In the genomic region with DNA sequence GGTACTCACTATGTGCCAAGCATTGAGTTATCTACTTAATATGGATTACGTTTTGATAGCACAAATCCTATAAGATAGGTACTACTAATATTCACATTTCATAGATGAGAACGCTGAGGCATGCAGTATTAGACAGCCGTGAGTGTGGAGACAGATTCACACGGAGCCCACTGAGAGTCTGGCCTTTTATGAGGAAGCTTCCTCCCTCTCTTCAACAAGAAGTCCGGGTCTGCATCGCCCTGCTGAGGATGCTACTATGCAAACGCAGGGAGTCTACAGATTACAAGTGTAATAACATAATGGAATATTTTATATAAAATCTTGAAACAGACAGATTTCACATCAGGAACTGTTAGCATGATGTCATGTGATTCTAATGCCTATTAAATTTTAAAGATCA, we compare ENCODE assay signal across 14 cellular contexts.
A peak's percentile ranks its signal among the peaks of the same experiment; 100 is the strongest.
DNase-seq lines count a peak whose midpoint lies in the region; ATAC-seq, FAIRE-seq and TF ChIP-seq lines count a peak whose summit lies in the region.
"Had no signal": no experiment of that assay in that cellular context is flagged by ENCODE, and none has a peak within 500 bp of the region (broad histone marks: within the 10 kb centered on the region; RNA-seq: fewer than 3 reads in every experiment).

No MANE protein-coding gene starts in this region.

- H3K27ac ChIP-seq in H9 (ENCODE audit: insufficient read length, low read depth, low read length) (no peak overlapping the region), keratinocyte (ENCODE audit: control insufficient read depth, insufficient read depth, low read length) (no peak overlapping the region), skin epidermis (peak overlapping the region in 15 of 21 experiments; percentile 47 to 86 (median 78))

- H3K79me2 ChIP-seq in H9 (ENCODE audit: insufficient read depth, low read length): no peaks in the 10 kb centered on the region
- H3K79me2 ChIP-seq in keratinocyte (ENCODE audit: control insufficient read depth, insufficient read depth, low read length): no peaks in the 10 kb centered on the region

- H3K36me3 ChIP-seq in keratinocyte (ENCODE audit: control insufficient read depth in 2 of 2, extremely low read depth in 1 of 2, insufficient read depth in 2 of 2, low read length in 2 of 2): no peaks in the 10 kb centered on the region

- H3K4me3 ChIP-seq in keratinocyte (ENCODE audit: control insufficient read depth in 2 of 3, extremely low read depth in 1 of 3, insufficient read depth in 2 of 3, low read depth in 1 of 3, low read length in 3 of 3) (no peak overlapping the region), skin epidermis (peak overlapping the region in 4 of 7 experiments; percentile 12 to 39 (median 24))

- no peak overlapping the region for H2BK5ac ChIP-seq in H9 (ENCODE audit: insufficient read length, low read length)

- H3K23ac ChIP-seq in H9 (ENCODE audit: insufficient read length, low read depth, low read length): no peak overlapping the region

- no peak overlapping the region for H2BK120ac ChIP-seq in H9 (ENCODE audit: low read depth, low read length, poor library complexity, severe bottlenecking)

- dilution Hi-C loops in keratinocyte (cut with MboI; ENCODE audit: extremely low pct_ligation_motif_present, low sequenced_read_pairs): no loop called here

- H3K9ac ChIP-seq in H9 (ENCODE audit: extremely low read depth, insufficient read length, low read length) (no peak overlapping the region), keratinocyte (ENCODE audit: control insufficient read depth, extremely low read depth, insufficient read depth, low read length) (no peak overlapping the region)

- H3K36me3 Mint-ChIP-seq in H9 (ENCODE audit: insufficient read depth in 1 of 3, low read depth in 3 of 3): no peaks in the 10 kb centered on the region
- H3K36me3 Mint-ChIP-seq in MCF 10A (ENCODE audit: insufficient read depth, unreplicated experiment): no peaks in the 10 kb centered on the region
- H3K36me3 Mint-ChIP-seq: stimulated activated naive B cell treated with anti-CD40 and anti-IgM and Interleukin-4, amounts not matched to agents 10 μg/mL and 1 μg/mL and 100 μg/mL, for 72 hours had no signal

- no peak overlapping the region for H3T11ph ChIP-seq in H9 (ENCODE audit: low read length)

- no peak overlapping the region for H2BK20ac ChIP-seq in H9 (ENCODE audit: low read depth, low read length, poor library complexity, severe bottlenecking)

- H2BK15ac ChIP-seq in H9 (ENCODE audit: low read depth, low read length): no peak overlapping the region

- H3K27me3 Mint-ChIP-seq in H9 (ENCODE audit: low read depth) (peaks cover 23% of the 10 kb centered on the region), MCF 10A (ENCODE audit: insufficient read depth, unreplicated experiment) (no peaks in the 10 kb centered on the region)

- H3K27me3 ChIP-seq in H9 (ENCODE audit: insufficient read depth, low read length) (no peaks in the 10 kb centered on the region), keratinocyte (ENCODE audit: control insufficient read depth, extremely low read depth, insufficient read depth, low read length) (no peaks in the 10 kb centered on the region)

- H3K4ac ChIP-seq in H9 (ENCODE audit: low read depth, low read length): no peak overlapping the region

- TSS peak; percentile 66 for BruUV-seq in MCF 10A (replicated peaks; lab: Mats Ljungman, UMichigan)

- H3K4me1 Mint-ChIP-seq in H9: peaks cover 10 to 13% of the 10 kb centered on the region in 2 experiments
- H3K4me1 Mint-ChIP-seq in MCF 10A (ENCODE audit: insufficient read depth, unreplicated experiment): peaks cover 29% of the 10 kb centered on the region

- CTCF ChIA-PET in MCF 10A (lab: Yijun Ruan, JAX): interaction anchor here (1.1 to 1.4 kb wide), 2 partner anchors 57 to 514 kb away, joined by 3 to 4 read pairs; no protein-coding TSS in a partner anchor

- no peak overlapping the region for H4K91ac ChIP-seq in H9 (ENCODE audit: insufficient read length, low read depth, low read length)

- no peaks in the 10 kb centered on the region for H3K9me3 Mint-ChIP-seq in H9
- no peaks in the 10 kb centered on the region for H3K9me3 Mint-ChIP-seq in MCF 10A (ENCODE audit: unreplicated experiment)

- no peaks in the 10 kb centered on the region for H3K79me1 ChIP-seq in H9 (ENCODE audit: insufficient read depth, low read depth, low read length, poor library complexity, severe bottlenecking)

- H3K4me2 ChIP-seq in H9 (ENCODE audit: insufficient read depth, insufficient read length, low read length) (peak overlapping the region; percentile 95), keratinocyte (ENCODE audit: control insufficient read depth, extremely low read depth, insufficient read depth, low read depth, low read length) (peak overlapping the region; percentile 87)

- no peak overlapping the region for H3K14ac ChIP-seq in H9 (ENCODE audit: insufficient read depth, low read length)

- H3K9me3 ChIP-seq in H9 (ENCODE audit: control insufficient read depth, low read depth, low read length) (no peaks in the 10 kb centered on the region), keratinocyte (ENCODE audit: control insufficient read depth, low read depth, low read length) (no peaks in the 10 kb centered on the region)

- TF ChIP-seq CTCF in H9 (conservative IDR thresholded peaks at IDR 0.05) (no peak), MCF 10A (IDR thresholded peaks at IDR 0.05; ENCODE audit: unreplicated experiment) (no peak), keratinocyte (optimal IDR thresholded peaks at IDR 0.05 in 1 of 3, IDR thresholded peaks at IDR 0.05 in 1 of 3, conservative IDR thresholded peaks at IDR 0.05 in 1 of 3; ENCODE audit: extremely low read depth in 1 of 3, insufficient read depth in 2 of 3, low read length in 3 of 3) (no peak)

- H3K4me3 Mint-ChIP-seq in H9: peak overlapping the region; percentile 74 to 85
- peak overlapping the region; percentile 79 for H3K4me3 Mint-ChIP-seq in MCF 10A (ENCODE audit: unreplicated experiment)
- H3K4me3 Mint-ChIP-seq: stimulated activated naive B cell treated with anti-CD40 and anti-IgM and Interleukin-4, amounts not matched to agents 10 μg/mL and 1 μg/mL and 100 μg/mL, for 72 hours had no signal

- no peak overlapping the region for H3K18ac ChIP-seq in H9 (ENCODE audit: insufficient read length, low read depth, low read length)

- no peak overlapping the region for H4K8ac ChIP-seq in H9 (replicated peaks; ENCODE audit: insufficient read length, low read depth, low read length)

- H2AFZ ChIP-seq in H9 (ENCODE audit: low read length) (no peak overlapping the region), keratinocyte (ENCODE audit: control insufficient read depth, low read length) (no peak overlapping the region)

- no peak overlapping the region for H3K56ac ChIP-seq in H9 (ENCODE audit: insufficient read length, low read depth, low read length)

- ATAC-seq in HG02870 (IDR thresholded peaks at IDR 0.05; ENCODE audit: unreplicated experiment) (no peak), HG02642 (IDR thresholded peaks at IDR 0.05; ENCODE audit: poor library complexity, unreplicated experiment) (no peak)

- POLR2A ChIA-PET in MCF 10A (lab: Yijun Ruan, JAX): interaction anchor here (1.0 to 2.1 kb wide), 7 partner anchors 13 to 1091 kb away, joined by 3 to 11 read pairs (median 4); no protein-coding TSS in a partner anchor

- H3K23me2 ChIP-seq in H9 (ENCODE audit: insufficient read length, low read depth, low read length, poor library complexity, severe bottlenecking): peaks cover 9% of the 10 kb centered on the region

- DNase-seq in H9: no peak
- no peak for DNase-seq in MCF 10A (ENCODE audit: unreplicated experiment)
- no peak for DNase-seq in keratinocyte (ENCODE audit: low read depth, low spot score)
- DNase-seq in GM12891 (ENCODE audit: insufficient read length, low spot score): no peak
- DNase-seq in midbrain (lab: John Stamatoyannopoulos, UW): no peak
- DNase-seq: NCI-H1436 treated with DMSO at 0.1 percent for 48 hours; NCI-H526; stimulated activated naive B cell treated with anti-CD40 and anti-IgM and Interleukin-4, amounts not matched to agents 10 μg/mL and 1 μg/mL and 100 μg/mL, for 72 hours; T-helper 9 cell had no signal

- H3K4me1 ChIP-seq in H9 (ENCODE audit: insufficient read depth, low read length): no peaks in the 10 kb centered on the region
- peaks cover 22% of the 10 kb centered on the region for H3K4me1 ChIP-seq in keratinocyte (ENCODE audit: control insufficient read depth, extremely low read depth, insufficient read depth, low read length)

- no CpG with 5 or more reads among the region's 7 CpGs for WGBS in H9 (ENCODE audit: extremely low coverage, insufficient read length, low lambda C conversion rate)

- FAIRE-seq in keratinocyte (lab: Jason Lieb, UNC): no peak
- no peak for FAIRE-seq in GM12891 (lab: Jason Lieb, UNC)
- FAIRE-seq: islet of Langerhans, RCC 7860 had no signal

- H4K5ac ChIP-seq in H9 (ENCODE audit: insufficient read length, low read depth, low read length): no peak overlapping the region

- H3K27ac Mint-ChIP-seq in H9: no peak overlapping the region
- peak overlapping the region; percentile 93 for H3K27ac Mint-ChIP-seq in MCF 10A (ENCODE audit: low read depth, unreplicated experiment)
- H3K27ac Mint-ChIP-seq: stimulated activated naive B cell treated with anti-CD40 and anti-IgM and Interleukin-4, amounts not matched to agents 10 μg/mL and 1 μg/mL and 100 μg/mL, for 72 hours had no signal

- intact Hi-C loops in MCF 10A (cut with micrococcal nuclease): loop anchor here (5.0 to 10.0 kb wide), 2 partner anchors 182 to 506 kb away; no protein-coding TSS in a partner anchor

- no peak for TF ChIP-seq POLR2A in GM12891 (IDR thresholded peaks at IDR 0.05; ENCODE audit: low read depth, low read length)

- H4K20me1 ChIP-seq in H9 (ENCODE audit: control insufficient read depth, insufficient read depth, insufficient read length) (no peaks in the 10 kb centered on the region), keratinocyte (ENCODE audit: control insufficient read depth, extremely low read depth, insufficient read depth, low read length) (no peaks in the 10 kb centered on the region)

- H2BK12ac ChIP-seq in H9 (ENCODE audit: insufficient read length, low read depth, low read length): no peak overlapping the region

- H3K9me1 ChIP-seq in keratinocyte (ENCODE audit: control insufficient read depth, extremely low read depth, insufficient read depth, low read length): no peaks in the 10 kb centered on the region

- H2AK5ac ChIP-seq in H9 (ENCODE audit: insufficient read length, low read length): no peak overlapping the region

TF ChIP-seq in GM12891, 5 proteins besides CTCF, POLR2A, EP300 and RAD21:
- no peak for TF ChIP-seq POLR2AphosphoS5 (IDR thresholded peaks at IDR 0.05; ENCODE audit: low read depth, low read length)
- TF ChIP-seq TAF1 (IDR thresholded peaks at IDR 0.05; ENCODE audit: low read depth, low read length): no peak
- no peak for TF ChIP-seq SPI1 (IDR thresholded peaks at IDR 0.05; ENCODE audit: low read depth, low read length)
- TF ChIP-seq PAX5 (IDR thresholded peaks at IDR 0.05; ENCODE audit: insufficient read depth, low read length, severe bottlenecking): no peak
- TF ChIP-seq POU2F2 (IDR thresholded peaks at IDR 0.05; ENCODE audit: low read depth, low read length): no peak

Comparison
In these comparisons a context has a peak if more than half of its experiments do, and no peak if none do; other contexts are left out.
1. H3K27ac ChIP-seq: peak in skin epidermis (15 of 21); none in H9 (single experiment) and keratinocyte (single experiment).
2. H3K4me3 ChIP-seq: peak in skin epidermis (4 of 7); none in keratinocyte (0 of 3).